In genomic region chr7:140310337-140311002, GRCh38 we compare ENCODE assay signal across 26 cellular contexts.
DNase-seq lines count a peak whose midpoint lies in the region; ATAC-seq, FAIRE-seq and TF ChIP-seq lines count a peak whose summit lies in the region.
"Had no signal": no experiment of that assay in that cellular context is flagged by ENCODE, and none has a peak within 500 bp of the region (broad histone marks: within the 10 kb centered on the region; RNA-seq: fewer than 3 reads in every experiment).

No MANE protein-coding gene starts in this region.

- peak in 1 of 2 experiments; percentile 78; a peak in 2 of 4 replicates for TF ChIP-seq EP300 in HepG2 (IDR thresholded peaks at IDR 0.05; ENCODE audit: low read depth in 2 of 2, low read length in 2 of 2)
- no peak for TF ChIP-seq EP300 in HepG2 (CRISPR knock-in tag; IDR thresholded peaks at IDR 0.05; ENCODE audit: borderline replicate concordance)

- H3K27ac ChIP-seq in HepG2 (ENCODE audit: extremely low read length, insufficient read depth, low read length) = no peak overlapping the region
- no peak overlapping the region for H3K27ac ChIP-seq in right lobe of liver
- H3K27ac ChIP-seq in vagina = peak overlapping the region; percentile 20
- no peak overlapping the region for H3K27ac ChIP-seq in dorsolateral prefrontal cortex
- H3K27ac ChIP-seq: foreskin keratinocyte, upper lobe of left lung had no signal

- H3K9ac ChIP-seq in HepG2 (ENCODE audit: insufficient read depth, low read depth, low read length) = no peak overlapping the region

- ATAC-seq in HepG2 (peak; percentile 73), right lobe of liver (no peak), HG02642 (IDR thresholded peaks at IDR 0.05; ENCODE audit: poor library complexity, unreplicated experiment) (no peak)
- ATAC-seq: foreskin keratinocyte had no signal

- peak overlapping the region; percentile 45 for H3K4me2 ChIP-seq in HepG2 (ENCODE audit: low read depth, low read length)

- POLR2A ChIA-PET in HepG2 (lab: Yijun Ruan, JAX) = interaction anchor here (0.9 kb wide), 1 partner anchor 133 kb away, joined by 4 read pairs; the partner anchor contains the start of gene KDM7A

- H3K79me2 ChIP-seq in HepG2 (ENCODE audit: insufficient read depth, low read length) = no peaks in the 10 kb centered on the region

- no peaks in the 10 kb centered on the region for H3K27me3 ChIP-seq in HepG2 (ENCODE audit: control insufficient read depth in 1 of 2, insufficient read depth in 2 of 2, low read length in 2 of 2)
- H3K27me3 ChIP-seq in right lobe of liver = no peaks in the 10 kb centered on the region
- H3K27me3 ChIP-seq in vagina = no peaks in the 10 kb centered on the region
- no peaks in the 10 kb centered on the region for H3K27me3 ChIP-seq in dorsolateral prefrontal cortex
- H3K27me3 ChIP-seq: foreskin keratinocyte, upper lobe of left lung had no signal

- CTCF ChIA-PET in HepG2 (lab: Yijun Ruan, JAX; ENCODE audit: low intra/inter-chr PET ratio, low total read pairs) = no interaction called here

- intact Hi-C loops in HepG2 (cut with micrococcal nuclease; ENCODE audit: unreplicated experiment) = no loop called here
- intact Hi-C loops in right lobe of liver (cut with DNase I) = no loop called here
- intact Hi-C loops in vagina (cut with DNase I) = loop anchor here (10.0 kb wide), 1 partner anchor 136 kb away; the partner anchor contains the start of gene KDM7A
- intact Hi-C loops in dorsolateral prefrontal cortex (cut with DNase I) = no loop called here

- no peaks in the 10 kb centered on the region for H3K36me3 ChIP-seq in HepG2 (replicated peaks in 1 of 2; ENCODE audit: control insufficient read depth in 1 of 2, insufficient read depth in 2 of 2, low read length in 2 of 2)
- H3K36me3 ChIP-seq in right lobe of liver = no peaks in the 10 kb centered on the region
- H3K36me3 ChIP-seq in vagina = no peaks in the 10 kb centered on the region
- H3K36me3 ChIP-seq: upper lobe of left lung had no signal

- no peak for TF ChIP-seq RAD21 in HepG2 (CRISPR knock-in tag; IDR thresholded peaks at IDR 0.05)

- no TSS peak for BruUV-seq in HepG2 (replicated peaks; lab: Mats Ljungman, UMichigan)

- FAIRE-seq in HepG2 (lab: Jason Lieb, UNC) = no peak
- FAIRE-seq: bronchial epithelial cell, GM12891 had no signal

- H3K4me3 ChIP-seq in HepG2 (replicated peaks in 1 of 3; ENCODE audit: insufficient read depth in 1 of 3, low read depth in 2 of 3, low read length in 3 of 3) (no peak overlapping the region; a peak in 1 of 6 replicates), right lobe of liver (no peak overlapping the region), vagina (no peak overlapping the region), dorsolateral prefrontal cortex (no peak overlapping the region)
- H3K4me3 ChIP-seq: upper lobe of left lung had no signal

- 17% methylated on average over 3 of the region's 3 CpGs for WGBS in HepG2 (ENCODE audit: low lambda C conversion rate)
- WGBS in right lobe of liver (ENCODE audit: insufficient coverage, low coverage, low lambda C conversion rate, missing lambda C conversion rate) = 45% methylated on average over 3 of the region's 3 CpGs

- TF ChIP-seq CTCF in HepG2 (CRISPR knock-in tag; IDR thresholded peaks at IDR 0.05) (no peak), right lobe of liver (IDR thresholded peaks at IDR 0.05) (no peak), vagina (IDR thresholded peaks at IDR 0.05) (no peak), dorsolateral prefrontal cortex (IDR thresholded peaks at IDR 0.05 in 54 of 56, conservative IDR thresholded peaks at IDR 0.05 in 2 of 56; ENCODE audit: low read depth in 1 of 56, partially characterized antibody in 56 of 56) (no peak)

- TF ChIP-seq POLR2A in HepG2 (IDR thresholded peaks at IDR 0.05; ENCODE audit: insufficient read depth in 1 of 2, low read depth in 2 of 2, low read length in 2 of 2) = no peak
- no peak for TF ChIP-seq POLR2A in right lobe of liver (IDR thresholded peaks at IDR 0.05)
- no peak for TF ChIP-seq POLR2A in vagina (IDR thresholded peaks at IDR 0.05)

- H3K9me3 ChIP-seq in HepG2 (ENCODE audit: low read length) (peaks cover 13% of the 10 kb centered on the region), right lobe of liver (no peaks in the 10 kb centered on the region), vagina (peaks cover 3% of the 10 kb centered on the region)

- H3K4me1 ChIP-seq in HepG2 (ENCODE audit: insufficient read depth, low read length) (peaks cover 77% of the 10 kb centered on the region), right lobe of liver (peaks cover 0 to 8% (median 3%) of the 10 kb centered on the region in 4 donors), vagina (peaks cover 14% of the 10 kb centered on the region)

- no peaks in the 10 kb centered on the region for H4K20me1 ChIP-seq in HepG2 (ENCODE audit: insufficient read depth, low read length)

- peak; percentile 88 for DNase-seq in HepG2 (ENCODE audit: low spot score)
- no peak for DNase-seq in right lobe of liver
- DNase-seq in NCI-H2196 treated with DMSO at 0.1 percent for 48 hours (lab: John Stamatoyannopoulos, UW; ENCODE audit: unreplicated experiment) = peak; percentile 17
- DNase-seq in fibroblast of gingiva (ENCODE audit: low read depth) = peak; percentile 50
- DNase-seq in vagina (ENCODE audit: extremely low spot score in 2 of 2) = no peak
- no peak for DNase-seq in SHP77 (lab: John Stamatoyannopoulos, UW)
- DNase-seq in dorsolateral prefrontal cortex = no peak
- DNase-seq: ACHN; activated CD4-positive, alpha-beta memory T cell treated with anti-CD3 and anti-CD28 coated beads for 36 hours; activated CD4-positive, CD25-positive, alpha-beta regulatory T cell treated with anti-CD3 and anti-CD28 coated beads, Interleukin-2, amount 50 U/mL, for 72 hours; activated CD8-positive, alpha-beta memory T cell treated with anti-CD3 and anti-CD28 coated beads, Interleukin-2, amount 50 U/mL, for 4 hours; activated naive CD4-positive, alpha-beta T cell treated with anti-CD3 and anti-CD28 coated beads, Interleukin-2, amount 50 U/mL, for 16 hours; amygdala; Calu3; effector CD8-positive, alpha-beta T cell; EL; erythroblast; foreskin keratinocyte; mammary epithelial cell; NCI-H1436 treated with DMSO at 0.1 percent for 48 hours; NCI-H510A; retina; upper lobe of left lung had no signal

- in situ Hi-C loops in HepG2 (cut with HindIII; ENCODE audit: extremely low pct_ligation_motif_present, low pct_unique_long_range_greater_than_20kb) = no loop called here

- H2AFZ ChIP-seq in HepG2 (ENCODE audit: low read length) = no peak overlapping the region

TF ChIP-seq in HepG2, 621 proteins besides CTCF, POLR2A, EP300 and RAD21 (continues in another document):
- TF ChIP-seq ZBTB4 (CRISPR knock-in tag; IDR thresholded peaks at IDR 0.05; ENCODE audit: borderline replicate concordance) (no peak), ZBTB1 (CRISPR knock-in tag; IDR thresholded peaks at IDR 0.05; ENCODE audit: borderline replicate concordance) (no peak), ZNF607 (CRISPR knock-in tag; IDR thresholded peaks at IDR 0.05; ENCODE audit: borderline replicate concordance) (no peak), HHEX (CRISPR knock-in tag; IDR thresholded peaks at IDR 0.05) (0 out of 2 replicates have a peak, but pooled peaks have one; percentile 10), ZNF205 (CRISPR knock-in tag; IDR thresholded peaks at IDR 0.05) (no peak), SOX13 (IDR thresholded peaks at IDR 0.05) (no peak), SOX13 (CRISPR knock-in tag; conservative IDR thresholded peaks at IDR 0.05 in 1 of 2, IDR thresholded peaks at IDR 0.05 in 1 of 2) (peak in 1 of 2 experiments; percentile 82; a peak in 2 of 4 replicates), PHF21A (CRISPR knock-in tag; IDR thresholded peaks at IDR 0.05) (peak; percentile 29; the same call in 1 of the 2 replicates), LCORL (IDR thresholded peaks at IDR 0.05) (no peak), LCORL (CRISPR knock-in tag; IDR thresholded peaks at IDR 0.05) (peak; percentile 38; the same call in 1 of the 2 replicates), ZNF496 (CRISPR knock-in tag; IDR thresholded peaks at IDR 0.05; ENCODE audit: insufficient replicate concordance) (no peak), SIN3B (IDR thresholded peaks at IDR 0.05; ENCODE audit: low read length) (no peak), ATAD3A (CRISPR knock-in tag; IDR thresholded peaks at IDR 0.05) (no peak), ZNF629 (CRISPR knock-in tag; conservative IDR thresholded peaks at IDR 0.05) (0 out of 2 replicates have a peak, but pooled peaks have one; percentile 9), NR2F1 (CRISPR knock-in tag; IDR thresholded peaks at IDR 0.05) (peak in 1 of 2 experiments; percentile 71; a peak in 2 of 4 replicates), ZSCAN21 (CRISPR knock-in tag; IDR thresholded peaks at IDR 0.05; ENCODE audit: borderline replicate concordance) (no peak), JUNB (CRISPR knock-in tag; IDR thresholded peaks at IDR 0.05; ENCODE audit: borderline replicate concordance) (no peak), ZNF552 (CRISPR knock-in tag; IDR thresholded peaks at IDR 0.05; ENCODE audit: borderline replicate concordance) (no peak)

Comparison
In these comparisons a context has a peak if more than half of its experiments do, and no peak if none do; other contexts are left out.
1. DNase-seq: peak in HepG2 (single experiment), NCI-H2196 treated with DMSO at 0.1 percent for 48 hours (single experiment) and fibroblast of gingiva (single experiment); none in right lobe of liver (0 of 3), vagina (0 of 2), SHP77 (0 of 2) and dorsolateral prefrontal cortex (0 of 10).